ENCODE assay signal across 8 cellular contexts in the genomic region with DNA sequence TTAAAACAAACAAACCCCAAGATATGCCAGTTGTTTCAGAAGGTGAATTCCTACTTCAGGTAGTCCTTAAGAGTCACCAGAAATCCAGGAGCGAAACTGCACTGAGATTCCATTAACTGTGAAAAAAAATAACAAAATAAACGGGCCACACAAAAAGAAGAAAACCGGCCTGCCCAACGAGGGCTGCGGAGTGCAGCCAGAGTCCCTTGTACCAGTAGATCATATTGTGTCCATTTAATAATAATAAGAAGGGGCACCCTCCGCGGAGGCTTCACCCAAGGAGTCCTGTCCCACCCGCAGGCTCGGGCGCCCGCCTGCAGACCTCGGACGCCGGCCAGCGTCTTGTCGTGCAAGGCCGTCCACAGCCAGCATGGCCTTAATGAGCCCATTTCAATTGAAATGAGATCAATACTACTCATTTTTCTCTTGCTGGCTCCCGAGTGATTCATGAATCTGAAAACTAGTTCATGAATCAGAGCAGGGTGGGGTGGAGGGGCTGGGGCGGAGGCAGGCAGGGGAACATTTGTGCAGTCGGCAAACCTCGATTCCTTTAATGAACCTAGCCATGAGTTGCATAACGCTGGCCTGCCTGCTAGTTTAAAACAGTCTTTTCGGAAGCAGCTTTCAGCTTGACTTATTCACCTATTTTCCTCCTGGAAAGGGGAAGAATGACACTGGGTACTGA.
DNase-seq lines count a peak whose midpoint lies in the region; ATAC-seq, FAIRE-seq and TF ChIP-seq lines count a peak whose summit lies in the region.

No MANE protein-coding gene starts in this region.

- H3K27me3 Mint-ChIP-seq in Calu3 (ENCODE audit: unreplicated experiment): no peaks in the 10 kb centered on the region
- H3K27me3 Mint-ChIP-seq in naive thymus-derived CD8-positive, alpha-beta T cell: peaks cover 0 to 3% (median 0%) of the 10 kb centered on the region in 5 donors
- H3K27me3 Mint-ChIP-seq in stimulated activated naive B cell treated with anti-CD40 and anti-IgM and Interleukin-4, amounts not matched to agents 10 μg/mL and 1 μg/mL and 100 μg/mL, for 72 hours: no peaks in the 10 kb centered on the region

- H3K36me3 ChIP-seq in endothelial cell of umbilical vein (ENCODE audit: control insufficient read depth in 2 of 2, extremely low read depth in 1 of 2, insufficient read depth in 2 of 2, low read length in 2 of 2): no peaks in the 10 kb centered on the region

- H3K27ac ChIP-seq in endothelial cell of umbilical vein (ENCODE audit: insufficient read depth, low read depth, low read length): peak overlapping the region; percentile 91

- DNase-seq in Calu3 (peak; percentile 72), NCI-H446 treated with DMSO at 0.1 percent for 48 hours (lab: John Stamatoyannopoulos, UW) (peak; percentile 87), endothelial cell of umbilical vein (ENCODE audit: low read depth, low spot score) (peak; percentile 21)
- peak; percentile 72 for DNase-seq in activated CD8-positive, alpha-beta memory T cell treated with anti-CD3 and anti-CD28 coated beads, Interleukin-2, amount 50 U/mL, for 4 hours
- DNase-seq in naive thymus-derived CD8-positive, alpha-beta T cell: peak in 5 of 10 donors; percentile 38 to 73 (median 48)
- DNase-seq in stimulated activated naive B cell treated with anti-CD40 and anti-IgM and Interleukin-4, amounts not matched to agents 10 μg/mL and 1 μg/mL and 100 μg/mL, for 72 hours: no peak

- BruUV-seq in Calu3 (replicated peaks; lab: Mats Ljungman, UMichigan) (TSS peak; percentile 86), endothelial cell of umbilical vein (replicated peaks; lab: Mats Ljungman, UMichigan) (no TSS peak)

- peaks cover 50% of the 10 kb centered on the region for H3K36me3 Mint-ChIP-seq in Calu3 (ENCODE audit: insufficient read depth, unreplicated experiment)
- H3K36me3 Mint-ChIP-seq in naive thymus-derived CD8-positive, alpha-beta T cell: no peaks in the 10 kb centered on the region
- no peaks in the 10 kb centered on the region for H3K36me3 Mint-ChIP-seq in stimulated activated naive B cell treated with anti-CD40 and anti-IgM and Interleukin-4, amounts not matched to agents 10 μg/mL and 1 μg/mL and 100 μg/mL, for 72 hours

- FAIRE-seq in endothelial cell of umbilical vein (lab: Jason Lieb, UNC): no peak

- CTCF ChIA-PET in Calu3 (lab: Charles Lee) (interaction anchor here (0.8 to 3.4 kb wide), 20 partner anchors 16 to 385 kb away, joined by 4 to 39 read pairs (median 6); no protein-coding TSS in a partner anchor), endothelial cell of umbilical vein (lab: Charles Lee) (interaction anchor here (0.9 to 3.8 kb wide), 21 partner anchors 10 to 361 kb away, joined by 3 to 51 read pairs (median 8); a partner anchor contains a TSS)

- H2AFZ ChIP-seq in endothelial cell of umbilical vein (ENCODE audit: low read depth, low read length): no peak overlapping the region

- H3K27ac Mint-ChIP-seq in Calu3 (ENCODE audit: unreplicated experiment): peak overlapping the region; percentile 85
- H3K27ac Mint-ChIP-seq in naive thymus-derived CD8-positive, alpha-beta T cell: peak overlapping the region; percentile 93 to 100 (median 98)
- peak overlapping the region; percentile 91 for H3K27ac Mint-ChIP-seq in stimulated activated naive B cell treated with anti-CD40 and anti-IgM and Interleukin-4, amounts not matched to agents 10 μg/mL and 1 μg/mL and 100 μg/mL, for 72 hours

- peak overlapping the region; percentile 95 for H3K9ac ChIP-seq in endothelial cell of umbilical vein (replicated peaks; ENCODE audit: extremely low read depth, insufficient read depth, low read length)

- no peaks in the 10 kb centered on the region for H4K20me1 ChIP-seq in endothelial cell of umbilical vein (replicated peaks; ENCODE audit: control insufficient read depth, extremely low read depth, insufficient read depth, low read length)

- H3K4me3 Mint-ChIP-seq in Calu3 (ENCODE audit: low read depth, unreplicated experiment): peak overlapping the region; percentile 27
- H3K4me3 Mint-ChIP-seq in naive thymus-derived CD8-positive, alpha-beta T cell: peak overlapping the region; percentile 72 to 89 (median 85)
- H3K4me3 Mint-ChIP-seq in stimulated activated naive B cell treated with anti-CD40 and anti-IgM and Interleukin-4, amounts not matched to agents 10 μg/mL and 1 μg/mL and 100 μg/mL, for 72 hours: peak overlapping the region; percentile 54 to 68

- dilution Hi-C loops in endothelial cell of umbilical vein (cut with MboI; ENCODE audit: extremely low pct_ligation_motif_present, low sequenced_read_pairs): loop anchor here (10.0 kb wide), 1 partner anchor 352 kb away; no protein-coding TSS in a partner anchor

- no peaks in the 10 kb centered on the region for H3K27me3 ChIP-seq in endothelial cell of umbilical vein (ENCODE audit: control insufficient read depth in 2 of 2, insufficient read depth in 2 of 2, low read length in 2 of 2)

- TF ChIP-seq POLR2A in endothelial cell of umbilical vein (IDR thresholded peaks at IDR 0.05; ENCODE audit: low read depth, low read length): no peak

- H3K9me3 Mint-ChIP-seq in Calu3 (ENCODE audit: low read depth, unreplicated experiment): no peaks in the 10 kb centered on the region
- no peaks in the 10 kb centered on the region for H3K9me3 Mint-ChIP-seq in naive thymus-derived CD8-positive, alpha-beta T cell
- no peaks in the 10 kb centered on the region for H3K9me3 Mint-ChIP-seq in stimulated activated naive B cell treated with anti-CD40 and anti-IgM and Interleukin-4, amounts not matched to agents 10 μg/mL and 1 μg/mL and 100 μg/mL, for 72 hours

- H3K4me1 Mint-ChIP-seq in Calu3 (ENCODE audit: low read depth, unreplicated experiment): peaks cover 99% of the 10 kb centered on the region
- H3K4me1 Mint-ChIP-seq in naive thymus-derived CD8-positive, alpha-beta T cell: peaks cover 42 to 73% (median 67%) of the 10 kb centered on the region in 4 donors
- peaks cover 45 to 70% of the 10 kb centered on the region in 2 donors for H3K4me1 Mint-ChIP-seq in stimulated activated naive B cell treated with anti-CD40 and anti-IgM and Interleukin-4, amounts not matched to agents 10 μg/mL and 1 μg/mL and 100 μg/mL, for 72 hours

- H3K4me3 ChIP-seq in endothelial cell of umbilical vein (replicated peaks in 1 of 3; ENCODE audit: insufficient read depth in 1 of 3, low read depth in 1 of 3, low read length in 3 of 3): peak overlapping the region in 1 of 3 experiments; percentile 8

- no peak for TF ChIP-seq CTCF in Calu3 (IDR thresholded peaks at IDR 0.05; ENCODE audit: unreplicated experiment)
- no peak for TF ChIP-seq CTCF in endothelial cell of umbilical vein (IDR thresholded peaks at IDR 0.05; ENCODE audit: extremely low read depth in 1 of 2, insufficient read depth in 1 of 2, low read depth in 1 of 2, low read length in 2 of 2)

- H3K9me1 ChIP-seq in endothelial cell of umbilical vein (replicated peaks; ENCODE audit: control insufficient read depth, extremely low read depth, insufficient read depth, low read length): no peaks in the 10 kb centered on the region

- peak; percentile 7 to 18 for ATAC-seq in naive thymus-derived CD8-positive, alpha-beta T cell
- peak; percentile 18 to 22 for ATAC-seq in stimulated activated naive B cell treated with anti-CD40 and anti-IgM and Interleukin-4, amounts not matched to agents 10 μg/mL and 1 μg/mL and 100 μg/mL, for 72 hours (replicated peaks)
- no peak for ATAC-seq in GM19395 (IDR thresholded peaks at IDR 0.05; ENCODE audit: unreplicated experiment)
- ATAC-seq in GM18502 (IDR thresholded peaks at IDR 0.05; ENCODE audit: poor library complexity, unreplicated experiment): no peak

- H3K4me2 ChIP-seq in endothelial cell of umbilical vein (ENCODE audit: insufficient read depth, low read length): peak overlapping the region; percentile 68

- intact Hi-C loops in Calu3 (cut with micrococcal nuclease; ENCODE audit: unreplicated experiment) (loop anchor here (1.0 to 5.0 kb wide), 3 partner anchors 92 to 259 kb away; no protein-coding TSS in a partner anchor), endothelial cell of umbilical vein (cut with micrococcal nuclease) (no loop called here)

- H3K9me3 ChIP-seq in endothelial cell of umbilical vein (replicated peaks; ENCODE audit: control insufficient read depth, insufficient read depth, low read length): no peaks in the 10 kb centered on the region

- POLR2A ChIA-PET in endothelial cell of umbilical vein (lab: Charles Lee): interaction anchor here (1.1 to 2.9 kb wide), 9 partner anchors 21 to 360 kb away, joined by 3 to 48 read pairs (median 7); a partner anchor contains a TSS
- POLR2A ChIA-PET in naive thymus-derived CD8-positive, alpha-beta T cell (lab: Charles Lee): interaction anchor here (0.7 to 8.6 kb wide), 15 partner anchors 8 to 124 kb away, joined by 3 to 217 read pairs (median 8); a partner anchor contains a TSS

- H3K79me2 ChIP-seq in endothelial cell of umbilical vein (ENCODE audit: control insufficient read depth, insufficient read depth, low read length): no peaks in the 10 kb centered on the region

- H3K4me1 ChIP-seq in endothelial cell of umbilical vein (ENCODE audit: control insufficient read depth, extremely low read depth, insufficient read depth, low read length): peaks cover 83% of the 10 kb centered on the region

TF ChIP-seq in endothelial cell of umbilical vein, 7 proteins besides CTCF, POLR2A, EP300 and RAD21:
- TF ChIP-seq GATA2 (IDR thresholded peaks at IDR 0.05; ENCODE audit: insufficient read depth, insufficient read length, low read depth, low read length) (no peak), JUN (IDR thresholded peaks at IDR 0.05; ENCODE audit: borderline replicate concordance, insufficient read depth, insufficient read length, low read depth) (no peak), MYC (IDR thresholded peaks at IDR 0.05; ENCODE audit: low read depth, low read length) (no peak), POLR2AphosphoS5 (IDR thresholded peaks at IDR 0.05; ENCODE audit: insufficient read depth, low read depth, low read length) (no peak), EZH2 (IDR thresholded peaks at IDR 0.05; ENCODE audit: borderline replicate concordance, low read depth, low read length, severe bottlenecking) (no peak), FOS (IDR thresholded peaks at IDR 0.05; ENCODE audit: borderline replicate concordance, insufficient read depth, low read length) (no peak)
- TF ChIP-seq, protein P1, sequence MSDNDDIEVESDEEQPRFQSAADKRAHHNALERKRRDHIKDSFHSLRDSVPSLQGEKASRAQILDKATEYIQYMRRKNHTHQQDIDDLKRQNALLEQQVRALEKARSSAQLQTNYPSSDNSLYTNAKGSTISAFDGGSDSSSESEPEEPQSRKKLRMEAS (IDR thresholded peaks at IDR 0.05; ENCODE audit: insufficient read depth, insufficient read length): no peak

Comparison
In these comparisons a context has a peak if more than half of its experiments do, and no peak if none do; other contexts are left out.
1. H3K4me3 Mint-ChIP-seq: peak in every context shown above with its lines; median percentile 85 in naive thymus-derived CD8-positive, alpha-beta T cell; 61 in stimulated activated naive B cell treated with anti-CD40 and anti-IgM and Interleukin-4, amounts not matched to agents 10 μg/mL and 1 μg/mL and 100 μg/mL, for 72 hours; 27 in Calu3.
2. ATAC-seq: peak in naive thymus-derived CD8-positive, alpha-beta T cell (2 of 2) and stimulated activated naive B cell treated with anti-CD40 and anti-IgM and Interleukin-4, amounts not matched to agents 10 μg/mL and 1 μg/mL and 100 μg/mL, for 72 hours (2 of 2); none in GM19395 (single experiment) and GM18502 (single experiment).
3. Peak in every context shown above with its lines, with median percentiles within 50 percentile points of each other: H3K27ac Mint-ChIP-seq.